Comparison of ENCODE assay signal across 1 cellular context in genomic region chr4:12729384-12729783, GRCh38.
TF ChIP-seq lines count a peak whose summit lies in the region.

No MANE protein-coding gene starts in this region.

TF ChIP-seq in GM23338, 12 proteins besides CTCF, POLR2A, EP300 and RAD21 (continued from another document):
- TF ChIP-seq ZNF462 (CRISPR knock-in tag; IDR thresholded peaks at IDR 0.05) (no peak), ZNF331 (CRISPR knock-in tag; IDR thresholded peaks at IDR 0.05; ENCODE audit: low read depth) (no peak), POLR2AphosphoS5 (IDR thresholded peaks at IDR 0.05; ENCODE audit: low read depth) (no peak), CREB1 (CRISPR knock-in tag; IDR thresholded peaks at IDR 0.05; ENCODE audit: low read depth) (no peak), STAT1 (IDR thresholded peaks at IDR 0.05; ENCODE audit: unreplicated experiment) (no peak), ZNF114 (CRISPR knock-in tag; IDR thresholded peaks at IDR 0.05) (no peak)
